ENCODE assay signal across 1 cellular context in genomic region chr12:46494424-46494823, GRCh38.
TF ChIP-seq lines count a peak whose summit lies in the region.

No MANE protein-coding gene starts in this region.

TF ChIP-seq in HepG2, 621 proteins besides CTCF, POLR2A, EP300 and RAD21 (continued from another document and continues in another):
- no peak for TF ChIP-seq ARID2 (CRISPR knock-in tag; IDR thresholded peaks at IDR 0.05; ENCODE audit: borderline replicate concordance)
- TF ChIP-seq REL (CRISPR knock-in tag; conservative IDR thresholded peaks at IDR 0.05), result no peak
- TF ChIP-seq POLR2G (IDR thresholded peaks at IDR 0.05; ENCODE audit: low read depth, low read length), result no peak
- peak; percentile 30; the same call in 1 of the 2 replicates for TF ChIP-seq ATF3 (CRISPR knock-in tag; IDR thresholded peaks at IDR 0.05)
- TF ChIP-seq AHR (CRISPR knock-in tag; IDR thresholded peaks at IDR 0.05), result no peak
- TF ChIP-seq PHF20 (CRISPR knock-in tag; IDR thresholded peaks at IDR 0.05), result no peak
- TF ChIP-seq ZBTB10 (CRISPR knock-in tag; IDR thresholded peaks at IDR 0.05; ENCODE audit: borderline replicate concordance), result no peak
- TF ChIP-seq SMAD1 (CRISPR knock-in tag; IDR thresholded peaks at IDR 0.05; ENCODE audit: borderline replicate concordance, low read depth), result no peak
- TF ChIP-seq ATF7 (IDR thresholded peaks at IDR 0.05), result no peak
- no peak for TF ChIP-seq ATF7 (CRISPR knock-in tag; IDR thresholded peaks at IDR 0.05)
- no peak for TF ChIP-seq NFE2L1 (CRISPR knock-in tag; IDR thresholded peaks at IDR 0.05; ENCODE audit: borderline replicate concordance)
- no peak for TF ChIP-seq ZNF180 (CRISPR knock-in tag; IDR thresholded peaks at IDR 0.05; ENCODE audit: borderline replicate concordance, low read depth)
- no peak for TF ChIP-seq CHD2 (IDR thresholded peaks at IDR 0.05; ENCODE audit: low read depth, low read length)
- peak; percentile 56; the same call in 1 of the 2 replicates for TF ChIP-seq PITX1 (CRISPR knock-in tag; IDR thresholded peaks at IDR 0.05)
- TF ChIP-seq ZSCAN9 (CRISPR knock-in tag; IDR thresholded peaks at IDR 0.05; ENCODE audit: borderline replicate concordance), result no peak
- no peak for TF ChIP-seq MXD3 (CRISPR knock-in tag; IDR thresholded peaks at IDR 0.05)
- TF ChIP-seq HCFC1 (IDR thresholded peaks at IDR 0.05; ENCODE audit: low read depth, low read length), result no peak
- TF ChIP-seq ZNF281 (CRISPR knock-in tag; IDR thresholded peaks at IDR 0.05; ENCODE audit: borderline replicate concordance), result no peak; the same call in 1 of the 2 replicates
- TF ChIP-seq FIP1L1 (IDR thresholded peaks at IDR 0.05; ENCODE audit: borderline replicate concordance, insufficient read depth, low read depth, low read length), result no peak
- TF ChIP-seq NCOA5 (CRISPR knock-in tag; IDR thresholded peaks at IDR 0.05), result no peak
- TF ChIP-seq, protein P1, sequence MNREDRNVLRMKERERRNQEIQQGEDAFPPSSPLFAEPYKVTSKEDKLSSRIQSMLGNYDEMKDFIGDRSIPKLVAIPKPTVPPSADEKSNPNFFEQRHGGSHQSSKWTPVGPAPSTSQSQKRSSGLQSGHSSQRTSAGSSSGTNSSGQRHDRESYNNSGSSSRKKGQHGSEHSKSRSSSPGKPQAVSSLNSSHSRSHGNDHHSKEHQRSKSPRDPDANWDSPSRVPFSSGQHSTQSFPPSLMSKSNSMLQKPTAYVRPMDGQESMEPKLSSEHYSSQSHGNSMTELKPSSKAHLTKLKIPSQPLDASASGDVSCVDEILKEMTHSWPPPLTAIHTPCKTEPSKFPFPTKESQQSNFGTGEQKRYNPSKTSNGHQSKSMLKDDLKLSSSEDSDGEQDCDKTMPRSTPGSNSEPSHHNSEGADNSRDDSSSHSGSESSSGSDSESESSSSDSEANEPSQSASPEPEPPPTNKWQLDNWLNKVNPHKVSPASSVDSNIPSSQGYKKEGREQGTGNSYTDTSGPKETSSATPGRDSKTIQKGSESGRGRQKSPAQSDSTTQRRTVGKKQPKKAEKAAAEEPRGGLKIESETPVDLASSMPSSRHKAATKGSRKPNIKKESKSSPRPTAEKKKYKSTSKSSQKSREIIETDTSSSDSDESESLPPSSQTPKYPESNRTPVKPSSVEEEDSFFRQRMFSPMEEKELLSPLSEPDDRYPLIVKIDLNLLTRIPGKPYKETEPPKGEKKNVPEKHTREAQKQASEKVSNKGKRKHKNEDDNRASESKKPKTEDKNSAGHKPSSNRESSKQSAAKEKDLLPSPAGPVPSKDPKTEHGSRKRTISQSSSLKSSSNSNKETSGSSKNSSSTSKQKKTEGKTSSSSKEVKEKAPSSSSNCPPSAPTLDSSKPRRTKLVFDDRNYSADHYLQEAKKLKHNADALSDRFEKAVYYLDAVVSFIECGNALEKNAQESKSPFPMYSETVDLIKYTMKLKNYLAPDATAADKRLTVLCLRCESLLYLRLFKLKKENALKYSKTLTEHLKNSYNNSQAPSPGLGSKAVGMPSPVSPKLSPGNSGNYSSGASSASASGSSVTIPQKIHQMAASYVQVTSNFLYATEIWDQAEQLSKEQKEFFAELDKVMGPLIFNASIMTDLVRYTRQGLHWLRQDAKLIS (CRISPR knock-in tag; IDR thresholded peaks at IDR 0.05), result no peak
- TF ChIP-seq GZF1 (CRISPR knock-in tag; IDR thresholded peaks at IDR 0.05), result no peak
- no peak for TF ChIP-seq ZMYM2 (CRISPR knock-in tag; IDR thresholded peaks at IDR 0.05)
- no peak for TF ChIP-seq ZNF713 (CRISPR knock-in tag; IDR thresholded peaks at IDR 0.05)
- no peak for TF ChIP-seq FOSL1 (CRISPR knock-in tag; IDR thresholded peaks at IDR 0.05; ENCODE audit: borderline replicate concordance)
- TF ChIP-seq RELA (CRISPR knock-in tag; IDR thresholded peaks at IDR 0.05), result no peak
- TF ChIP-seq PHF5A (CRISPR knock-in tag; IDR thresholded peaks at IDR 0.05; ENCODE audit: low read depth, unreplicated experiment), result no peak
- no peak for TF ChIP-seq SRSF9 (IDR thresholded peaks at IDR 0.05; ENCODE audit: borderline replicate concordance, insufficient read depth, low read depth, low read length, poor library complexity, severe bottlenecking)
- no peak for TF ChIP-seq ZFP36L1 (CRISPR knock-in tag; IDR thresholded peaks at IDR 0.05)
- TF ChIP-seq, protein P2, sequence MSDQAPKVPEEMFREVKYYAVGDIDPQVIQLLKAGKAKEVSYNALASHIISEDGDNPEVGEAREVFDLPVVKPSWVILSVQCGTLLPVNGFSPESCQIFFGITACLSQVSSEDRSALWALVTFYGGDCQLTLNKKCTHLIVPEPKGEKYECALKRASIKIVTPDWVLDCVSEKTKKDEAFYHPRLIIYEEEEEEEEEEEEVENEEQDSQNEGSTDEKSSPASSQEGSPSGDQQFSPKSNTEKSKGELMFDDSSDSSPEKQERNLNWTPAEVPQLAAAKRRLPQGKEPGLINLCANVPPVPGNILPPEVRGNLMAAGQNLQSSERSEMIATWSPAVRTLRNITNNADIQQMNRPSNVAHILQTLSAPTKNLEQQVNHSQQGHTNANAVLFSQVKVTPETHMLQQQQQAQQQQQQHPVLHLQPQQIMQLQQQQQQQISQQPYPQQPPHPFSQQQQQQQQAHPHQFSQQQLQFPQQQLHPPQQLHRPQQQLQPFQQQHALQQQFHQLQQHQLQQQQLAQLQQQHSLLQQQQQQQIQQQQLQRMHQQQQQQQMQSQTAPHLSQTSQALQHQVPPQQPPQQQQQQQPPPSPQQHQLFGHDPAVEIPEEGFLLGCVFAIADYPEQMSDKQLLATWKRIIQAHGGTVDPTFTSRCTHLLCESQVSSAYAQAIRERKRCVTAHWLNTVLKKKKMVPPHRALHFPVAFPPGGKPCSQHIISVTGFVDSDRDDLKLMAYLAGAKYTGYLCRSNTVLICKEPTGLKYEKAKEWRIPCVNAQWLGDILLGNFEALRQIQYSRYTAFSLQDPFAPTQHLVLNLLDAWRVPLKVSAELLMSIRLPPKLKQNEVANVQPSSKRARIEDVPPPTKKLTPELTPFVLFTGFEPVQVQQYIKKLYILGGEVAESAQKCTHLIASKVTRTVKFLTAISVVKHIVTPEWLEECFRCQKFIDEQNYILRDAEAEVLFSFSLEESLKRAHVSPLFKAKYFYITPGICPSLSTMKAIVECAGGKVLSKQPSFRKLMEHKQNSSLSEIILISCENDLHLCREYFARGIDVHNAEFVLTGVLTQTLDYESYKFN (CRISPR knock-in tag; conservative IDR thresholded peaks at IDR 0.05), result peak; percentile 19; the same call in 1 of the 2 replicates
- peak; percentile 78 for TF ChIP-seq RARA (CRISPR knock-in tag; IDR thresholded peaks at IDR 0.05)
- TF ChIP-seq ZNF549 (CRISPR knock-in tag; IDR thresholded peaks at IDR 0.05), result no peak
- TF ChIP-seq PLRG1 (conservative IDR thresholded peaks at IDR 0.05), result no peak
- no peak for TF ChIP-seq CBX2 (IDR thresholded peaks at IDR 0.05; ENCODE audit: low read depth, low read length)
- TF ChIP-seq CBX2 (CRISPR knock-in tag; IDR thresholded peaks at IDR 0.05; ENCODE audit: low read depth), result no peak
- TF ChIP-seq, protein P3, sequence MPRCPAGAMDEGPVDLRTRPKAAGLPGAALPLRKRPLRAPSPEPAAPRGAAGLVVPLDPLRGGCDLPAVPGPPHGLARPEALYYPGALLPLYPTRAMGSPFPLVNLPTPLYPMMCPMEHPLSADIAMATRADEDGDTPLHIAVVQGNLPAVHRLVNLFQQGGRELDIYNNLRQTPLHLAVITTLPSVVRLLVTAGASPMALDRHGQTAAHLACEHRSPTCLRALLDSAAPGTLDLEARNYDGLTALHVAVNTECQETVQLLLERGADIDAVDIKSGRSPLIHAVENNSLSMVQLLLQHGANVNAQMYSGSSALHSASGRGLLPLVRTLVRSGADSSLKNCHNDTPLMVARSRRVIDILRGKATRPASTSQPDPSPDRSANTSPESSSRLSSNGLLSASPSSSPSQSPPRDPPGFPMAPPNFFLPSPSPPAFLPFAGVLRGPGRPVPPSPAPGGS (CRISPR knock-in tag; IDR thresholded peaks at IDR 0.05), result no peak
- no peak for TF ChIP-seq CBX1 (IDR thresholded peaks at IDR 0.05; ENCODE audit: low read depth)
- TF ChIP-seq, protein P4, sequence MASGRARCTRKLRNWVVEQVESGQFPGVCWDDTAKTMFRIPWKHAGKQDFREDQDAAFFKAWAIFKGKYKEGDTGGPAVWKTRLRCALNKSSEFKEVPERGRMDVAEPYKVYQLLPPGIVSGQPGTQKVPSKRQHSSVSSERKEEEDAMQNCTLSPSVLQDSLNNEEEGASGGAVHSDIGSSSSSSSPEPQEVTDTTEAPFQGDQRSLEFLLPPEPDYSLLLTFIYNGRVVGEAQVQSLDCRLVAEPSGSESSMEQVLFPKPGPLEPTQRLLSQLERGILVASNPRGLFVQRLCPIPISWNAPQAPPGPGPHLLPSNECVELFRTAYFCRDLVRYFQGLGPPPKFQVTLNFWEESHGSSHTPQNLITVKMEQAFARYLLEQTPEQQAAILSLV (CRISPR knock-in tag; IDR thresholded peaks at IDR 0.05; ENCODE audit: borderline replicate concordance), result no peak
- no peak for TF ChIP-seq CENPT (CRISPR knock-in tag; IDR thresholded peaks at IDR 0.05; ENCODE audit: low read depth)
- no peak for TF ChIP-seq ZNF468 (CRISPR knock-in tag; IDR thresholded peaks at IDR 0.05)
- no peak for TF ChIP-seq SKI (IDR thresholded peaks at IDR 0.05; ENCODE audit: partially characterized antibody)
- no peak for TF ChIP-seq CERS6 (CRISPR knock-in tag; IDR thresholded peaks at IDR 0.05)
- no peak; the same call in 1 of the 2 replicates for TF ChIP-seq ZNF264 (CRISPR knock-in tag; IDR thresholded peaks at IDR 0.05)
- no peak for TF ChIP-seq ATF7-NPFF (CRISPR knock-in tag; IDR thresholded peaks at IDR 0.05; ENCODE audit: low read depth)
- TF ChIP-seq, protein P5, sequence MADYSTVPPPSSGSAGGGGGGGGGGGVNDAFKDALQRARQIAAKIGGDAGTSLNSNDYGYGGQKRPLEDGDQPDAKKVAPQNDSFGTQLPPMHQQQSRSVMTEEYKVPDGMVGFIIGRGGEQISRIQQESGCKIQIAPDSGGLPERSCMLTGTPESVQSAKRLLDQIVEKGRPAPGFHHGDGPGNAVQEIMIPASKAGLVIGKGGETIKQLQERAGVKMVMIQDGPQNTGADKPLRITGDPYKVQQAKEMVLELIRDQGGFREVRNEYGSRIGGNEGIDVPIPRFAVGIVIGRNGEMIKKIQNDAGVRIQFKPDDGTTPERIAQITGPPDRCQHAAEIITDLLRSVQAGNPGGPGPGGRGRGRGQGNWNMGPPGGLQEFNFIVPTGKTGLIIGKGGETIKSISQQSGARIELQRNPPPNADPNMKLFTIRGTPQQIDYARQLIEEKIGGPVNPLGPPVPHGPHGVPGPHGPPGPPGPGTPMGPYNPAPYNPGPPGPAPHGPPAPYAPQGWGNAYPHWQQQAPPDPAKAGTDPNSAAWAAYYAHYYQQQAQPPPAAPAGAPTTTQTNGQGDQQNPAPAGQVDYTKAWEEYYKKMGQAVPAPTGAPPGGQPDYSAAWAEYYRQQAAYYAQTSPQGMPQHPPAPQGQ (CRISPR knock-in tag; IDR thresholded peaks at IDR 0.05; ENCODE audit: borderline replicate concordance), result no peak
